In genomic region chr5:134758504-134759341, GRCh38 we compare ENCODE assay signal across 8 cellular contexts. TPM values are rescaled to one million over a fixed set of nuclear protein-coding genes. Genes with fewer than 3 reads are reported as not detected.
A peak's percentile ranks its signal among the peaks of the same experiment; 100 is the strongest.
DNase-seq lines count a peak whose midpoint lies in the region; ATAC-seq lines count a peak whose summit lies in the region.

Gene DDX46, plus strand, starts transcription at chr5:134758779. Its CDS starts 160 bp downstream, at chr5:134758939.

- ATAC-seq in GM19468 (IDR thresholded peaks at IDR 0.05; ENCODE audit: extremely low read depth, unreplicated experiment) = peak; percentile 96

- peak within 1 kb of the TSS in 1 of 2 experiments; percentile 2 for H3K23ac ChIP-seq in mesenchymal stem cell (ENCODE audit: low read length in 2 of 2)

- peak within 1 kb of the TSS; percentile 68 for H2BK15ac ChIP-seq in mesenchymal stem cell (ENCODE audit: low read depth, poor library complexity, severe bottlenecking)

- peak within 1 kb of the TSS; percentile 62 for H3K4me2 ChIP-seq in mesenchymal stem cell (ENCODE audit: low read length, poor library complexity, severe bottlenecking)

- H4K91ac ChIP-seq in mesenchymal stem cell (ENCODE audit: low read length) = peak within 1 kb of the TSS; percentile 95

- no peaks in the 10 kb centered on the region for H3K9me3 ChIP-seq in effector memory CD4-positive, alpha-beta T cell (ENCODE audit: control insufficient read depth, low read length)
- H3K9me3 ChIP-seq in mesenchymal stem cell (ENCODE audit: control insufficient read depth, low read length) = no peaks in the 10 kb centered on the region

- peak within 1 kb of the TSS in 1 of 2 experiments; percentile 22 for H3K14ac ChIP-seq in mesenchymal stem cell (ENCODE audit: low read length in 2 of 2)

- H3K79me1 ChIP-seq in mesenchymal stem cell (replicated peaks; ENCODE audit: low read length, poor library complexity, severe bottlenecking) = peaks cover under 1% of the 10 kb centered on the region

- H3K27me3 ChIP-seq in effector memory CD4-positive, alpha-beta T cell (replicated peaks; ENCODE audit: control insufficient read depth, insufficient read depth, low read length, poor library complexity, severe bottlenecking) = no peaks in the 10 kb centered on the region
- no peaks in the 10 kb centered on the region for H3K27me3 ChIP-seq in mesenchymal stem cell (ENCODE audit: control insufficient read depth in 1 of 2, insufficient read depth in 1 of 2, low read length in 2 of 2)

- H3K4me3 ChIP-seq in effector memory CD4-positive, alpha-beta T cell (ENCODE audit: insufficient read depth, low read depth, low read length, poor library complexity, severe bottlenecking) = peak within 1 kb of the TSS; percentile 99
- H3K4me3 ChIP-seq in mesenchymal stem cell (ENCODE audit: insufficient read depth in 1 of 2, low read depth in 1 of 2, low read length in 2 of 2) = peak within 1 kb of the TSS; percentile 90 to 98

- peak within 1 kb of the TSS; percentile 47 to 62 for H3K18ac ChIP-seq in mesenchymal stem cell (ENCODE audit: low read depth in 1 of 2, low read length in 2 of 2)

- peaks cover 6% of the 10 kb centered on the region for H3K4me1 ChIP-seq in effector memory CD4-positive, alpha-beta T cell (ENCODE audit: control insufficient read depth, insufficient read depth, low read length, poor library complexity, severe bottlenecking)
- H3K4me1 ChIP-seq in mesenchymal stem cell (ENCODE audit: control insufficient read depth, insufficient read depth, low read depth, low read length) = peaks cover 4% of the 10 kb centered on the region

- H2BK12ac ChIP-seq in mesenchymal stem cell (ENCODE audit: low read length in 2 of 2) = no peak within 1 kb of the TSS

- peak within 1 kb of the TSS; percentile 81 for H3K27ac ChIP-seq in effector memory CD4-positive, alpha-beta T cell (ENCODE audit: insufficient read depth, low read length, poor library complexity, severe bottlenecking)
- H3K27ac ChIP-seq in mesenchymal stem cell (ENCODE audit: low read length, poor library complexity, severe bottlenecking) = peak within 1 kb of the TSS; percentile 63

- peak within 1 kb of the TSS; percentile 98 for H4K8ac ChIP-seq in mesenchymal stem cell (ENCODE audit: low read length)

- no peak within 1 kb of the TSS for H2BK5ac ChIP-seq in mesenchymal stem cell (ENCODE audit: low read depth, low read length, poor library complexity, severe bottlenecking)

- DNase-seq in COLO829 (ENCODE audit: low spot score) (peak; percentile 84), HT-29 (ENCODE audit: low spot score) (peak; percentile 95), mesenchymal stem cell (peak; percentile 95)
- peak; percentile 86 for DNase-seq in NK-92 treated with Interleukin-12 subunit alpha and Interleukin-12 subunit beta, amount 100 ng/mL, for 24 hours (lab: John Stamatoyannopoulos, UW)
- DNase-seq in effector memory CD4-positive, alpha-beta T cell = peak; percentile 82 to 89 (median 88)
- DNase-seq in stimulated activated CD8-positive, alpha-beta memory T cell treated with anti-CD3 and anti-CD28 coated beads, Interleukin-12 subunit alpha, Interleukin-12 subunit beta, amount 100 ng/mL, for 4 hours (ENCODE audit: low read depth) = peak; percentile 88

- H2BK120ac ChIP-seq in mesenchymal stem cell (ENCODE audit: low read depth, low read length) = no peak within 1 kb of the TSS

- peak within 1 kb of the TSS; percentile 96 for H3K9ac ChIP-seq in mesenchymal stem cell (ENCODE audit: low read length)

- peak within 1 kb of the TSS in 1 of 2 experiments; percentile 21 for H3K4ac ChIP-seq in mesenchymal stem cell (ENCODE audit: low read depth in 1 of 2, low read length in 2 of 2)

- peaks cover under 1% of the 10 kb centered on the region for H3K36me3 ChIP-seq in effector memory CD4-positive, alpha-beta T cell (ENCODE audit: control insufficient read depth, insufficient read depth, low read length)
- H3K36me3 ChIP-seq in mesenchymal stem cell (ENCODE audit: control insufficient read depth in 1 of 2, insufficient read depth in 2 of 2, low read depth in 1 of 2, low read length in 2 of 2) = peaks cover 6 to 7% of the 10 kb centered on the region in 2 experiments

- H2AK5ac ChIP-seq in mesenchymal stem cell (ENCODE audit: low read length, severe bottlenecking) = no peak within 1 kb of the TSS

- 1% methylated on average over 72 of the region's 73 CpGs for WGBS in mesenchymal stem cell

- peak within 1 kb of the TSS; percentile 67 for H2AFZ ChIP-seq in mesenchymal stem cell (ENCODE audit: low read depth, low read length)

- POLR2A ChIA-PET in activated CD8-positive, alpha-beta memory T cell treated with anti-CD3 and anti-CD28 coated beads for 36 hours (lab: Charles Lee) = interaction anchor here (0.6 to 3.0 kb wide), 4 partner anchors 19 to 1796 kb away, joined by 4 to 18 read pairs (median 6); partner anchors contain the start of genes CAMLG, PCBD2 and TXNDC15

- CTCF ChIA-PET in activated CD8-positive, alpha-beta memory T cell treated with anti-CD3 and anti-CD28 coated beads for 36 hours (lab: Charles Lee) = interaction anchor here (1.3 to 4.0 kb wide), 4 partner anchors 20 to 146 kb away, joined by 4 to 20 read pairs (median 6); partner anchors contain the start of genes CAMLG and PCBD2

RNA-seq across cellular contexts. Expression of gene DDX46, which starts in this region (rescaled TPM):
- total RNA-seq in HT-29 (2014; rRNA removed; shearing (Covaris generic)) = 28.0 and 42.6 TPM in 2 replicates
- 10 to 100 TPM; 80.4 to 81.7 TPM for total RNA-seq in activated CD8-positive, alpha-beta memory T cell treated with anti-CD3 and anti-CD28 coated beads for 36 hours
- polyA plus RNA-seq in mesenchymal stem cell (2013, experiment 1 of 2) = 30.6 TPM
- polyA plus RNA-seq in mesenchymal stem cell (2013, experiment 2 of 2) = 29.9 TPM

Comparison
In these comparisons a context has a peak if more than half of its experiments do, and no peak if none do; other contexts are left out.
1. Peak in every context shown above with its lines: DNase-seq, ATAC-seq, H3K4me3 ChIP-seq and H3K27ac ChIP-seq.